1 cellular context compared by ENCODE assay signal in genomic region chr3:115100806-115101205, GRCh38.
TF ChIP-seq lines count a peak whose summit lies in the region.

No MANE protein-coding gene starts in this region.

TF ChIP-seq in GM12878, 131 proteins besides CTCF, POLR2A, EP300 and RAD21 (continued from another document):
- no peak for TF ChIP-seq BCLAF1 (IDR thresholded peaks at IDR 0.05)
- TF ChIP-seq PML (IDR thresholded peaks at IDR 0.05; ENCODE audit: low read length), result no peak
- TF ChIP-seq PBX3 (IDR thresholded peaks at IDR 0.05; ENCODE audit: insufficient replicate concordance, low read depth, low read length), result no peak
- no peak for TF ChIP-seq TARDBP (IDR thresholded peaks at IDR 0.05; ENCODE audit: borderline replicate concordance)
- TF ChIP-seq ZNF687 (IDR thresholded peaks at IDR 0.05), result no peak
- TF ChIP-seq CHD1 (IDR thresholded peaks at IDR 0.05; ENCODE audit: low read depth, low read length), result no peak
- no peak for TF ChIP-seq SREBF1 (IDR thresholded peaks at IDR 0.05; ENCODE audit: low read length)
- TF ChIP-seq MXI1 (IDR thresholded peaks at IDR 0.05; ENCODE audit: low read depth, low read length), result no peak
- no peak for TF ChIP-seq PAX5 (IDR thresholded peaks at IDR 0.05; ENCODE audit: borderline replicate concordance, low read depth, low read length)
- no peak for TF ChIP-seq SP1 (IDR thresholded peaks at IDR 0.05; ENCODE audit: low read depth, low read length)
- TF ChIP-seq SMC3 (IDR thresholded peaks at IDR 0.05; ENCODE audit: borderline replicate concordance, low read length), result no peak
- TF ChIP-seq KLF5 (IDR thresholded peaks at IDR 0.05; ENCODE audit: partially characterized antibody), result no peak
- no peak for TF ChIP-seq MYC (IDR thresholded peaks at IDR 0.05; ENCODE audit: insufficient read depth, insufficient read length, insufficient replicate concordance, low read length, severe bottlenecking)
- TF ChIP-seq ETV6 (conservative IDR thresholded peaks at IDR 0.05 in 1 of 2, IDR thresholded peaks at IDR 0.05 in 1 of 2; ENCODE audit: borderline replicate concordance in 1 of 2, low read depth in 1 of 2), result no peak
- TF ChIP-seq ZBTB33 (IDR thresholded peaks at IDR 0.05), result no peak
